ENCODE assay signal across 32 cellular contexts in the genomic region with DNA sequence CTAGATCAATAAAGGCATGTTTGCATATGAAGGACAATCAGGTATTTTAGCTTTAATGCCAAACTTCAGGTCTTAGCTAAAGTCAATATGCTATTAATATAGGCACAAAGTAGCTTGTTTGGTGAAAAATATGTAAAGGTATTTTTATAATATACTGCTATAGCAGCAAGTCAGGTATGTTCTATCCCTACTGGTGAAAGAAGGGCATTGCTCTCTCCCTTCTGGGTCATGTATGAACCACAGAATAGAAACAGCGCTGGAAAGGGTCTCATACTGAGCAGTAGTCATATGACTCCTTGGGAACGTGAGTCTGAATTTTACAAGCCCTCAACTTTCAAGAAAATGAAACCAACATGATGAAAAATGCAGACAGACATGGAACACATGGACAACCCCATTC.
DNase-seq lines count a peak whose midpoint lies in the region; ATAC-seq and TF ChIP-seq lines count a peak whose summit lies in the region.
"Had no signal": no experiment of that assay in that cellular context is flagged by ENCODE, and none has a peak within 500 bp of the region (broad histone marks: within the 10 kb centered on the region; RNA-seq: fewer than 3 reads in every experiment).

No MANE protein-coding gene starts in this region.

- intact Hi-C loops in left colon (cut with DNase I, micrococcal nuclease), result loop anchor here in 1 of 2 donors (10.0 kb wide), 1 partner anchor 392 kb away; no protein-coding TSS in a partner anchor

- TF ChIP-seq CTCF in GM12864 (IDR thresholded peaks at IDR 0.05; ENCODE audit: low read depth, low read length, missing control alignments), result peak; percentile 18
- TF ChIP-seq CTCF in smooth muscle cell (IDR thresholded peaks at IDR 0.05; ENCODE audit: borderline replicate concordance, insufficient read depth, poor library complexity, severe bottlenecking), result peak; percentile 33

- H4K20me1 ChIP-seq in smooth muscle cell (ENCODE audit: low read depth), result no peaks in the 10 kb centered on the region
- H4K20me1 ChIP-seq: BLaER1 had no signal

- no peaks in the 10 kb centered on the region for H3F3A ChIP-seq in smooth muscle cell (ENCODE audit: low read depth)

- no peak overlapping the region for H2AFZ ChIP-seq in smooth muscle cell (ENCODE audit: low read depth)

- no peak overlapping the region for H3K4me2 ChIP-seq in smooth muscle cell
- H3K4me2 ChIP-seq: BLaER1 had no signal

- no peaks in the 10 kb centered on the region for H3K27me3 ChIP-seq in smooth muscle cell (ENCODE audit: low read depth)
- H3K27me3 ChIP-seq: BLaER1, gastroesophageal sphincter, vagina had no signal

- H3K9ac ChIP-seq in smooth muscle cell (ENCODE audit: low read depth), result no peak overlapping the region
- H3K9ac ChIP-seq: BLaER1 had no signal

- ATAC-seq in left colon, result peak; percentile 46
- ATAC-seq in GM18498 (IDR thresholded peaks at IDR 0.05; ENCODE audit: unreplicated experiment), result no peak
- ATAC-seq: gastroesophageal sphincter; Panc1; sciatic nerve; SK-N-SH treated with all-trans-retinoic acid at 6 μM for 48 hours; stimulated activated naive CD8-positive, alpha-beta T cell treated with anti-CD3 and anti-CD28 coated beads, Interleukin-15, amount 100 ng/mL, for 72 hours had no signal

- no peaks in the 10 kb centered on the region for H3K4me1 ChIP-seq in smooth muscle cell (ENCODE audit: low read depth)
- H3K4me1 ChIP-seq: BLaER1, gastroesophageal sphincter, vagina had no signal

- in situ Hi-C loops in G401 (cut with HindIII; ENCODE audit: low sequenced_read_pairs), result no loop called here

- WGBS in smooth muscle cell (ENCODE audit: low lambda C conversion rate), result 68% methylated on average over 2 of the region's 2 CpGs

- no peak overlapping the region for H3K4me3 ChIP-seq in GM12864 (ENCODE audit: low read depth, low read length)
- H3K4me3 ChIP-seq in smooth muscle cell, result no peak overlapping the region
- H3K4me3 ChIP-seq: BLaER1, gastroesophageal sphincter, MG63, thoracic aorta, vagina had no signal

- no peaks in the 10 kb centered on the region for H3K9me3 ChIP-seq in smooth muscle cell (replicated peaks; ENCODE audit: low read depth)
- H3K9me3 ChIP-seq: BLaER1, gastroesophageal sphincter, MG63, thoracic aorta, vagina had no signal

- no peaks in the 10 kb centered on the region for H3K36me3 ChIP-seq in smooth muscle cell (ENCODE audit: low read depth)
- H3K36me3 ChIP-seq: BLaER1, gastroesophageal sphincter, MG63, thoracic aorta, vagina had no signal

- H3K27ac ChIP-seq in smooth muscle cell (ENCODE audit: low read depth), result no peak overlapping the region
- H3K27ac ChIP-seq: BLaER1, gastroesophageal sphincter, thoracic aorta, vagina had no signal

- no peak for DNase-seq in GM12864 (ENCODE audit: low read depth)
- DNase-seq in OCI-M1 (lab: John Stamatoyannopoulos, UW), result peak; percentile 50
- DNase-seq in left colon, result no peak
- DNase-seq in smooth muscle cell (lab: John Stamatoyannopoulos, UW; ENCODE audit: unreplicated experiment), result no peak
- DNase-seq in G401 (ENCODE audit: low spot score), result no peak
- DNase-seq in NCI-H2081 treated with DMSO at 0.1 percent for 48 hours (lab: John Stamatoyannopoulos, UW), result no peak
- DNase-seq: activated CD4-positive, alpha-beta memory T cell treated with anti-CD3 and anti-CD28 coated beads, Interleukin-2, amount 10 ng/mL, durations not matched to agents 7 days and 5 days; activated CD4-positive, alpha-beta T cell treated with anti-CD3 and anti-CD28 coated beads for 1 hour; activated CD8-positive, alpha-beta memory T cell treated with anti-CD3 and anti-CD28 coated beads, Interleukin-2, amount 50 U/mL, for 48 hours; activated naive CD4-positive, alpha-beta T cell treated with anti-CD3 and anti-CD28 coated beads, Interleukin-2, amount 10 ng/mL, durations not matched to agents 7 days and 5 days; amniotic stem cell; dermis blood vessel endothelial cell; GDM1; immature natural killer cell; KG1; MG63; NCI-H1436; NCI-H2081; NCI-H2227 treated with DMSO at 0.1 percent for 48 hours; NCI-H526; Right ventricle myocardium superior; stimulated activated CD4-positive, alpha-beta T cell treated with anti-CD3 and anti-CD28 coated beads, Interleukin-12 subunit alpha, Interleukin-12 subunit beta, amount 100 ng/mL, for 4 hours; stimulated activated CD4-positive, alpha-beta T cell treated with anti-CD3 and anti-CD28 coated beads, Interleukin-2, amount 100 ng/mL, for 48 hours; stimulated activated naive CD8-positive, alpha-beta T cell treated with anti-CD3 and anti-CD28 coated beads, Interleukin-15, amount 100 ng/mL, for 72 hours had no signal

- no peaks in the 10 kb centered on the region for H3K79me2 ChIP-seq in smooth muscle cell (ENCODE audit: low read depth)
